In the genomic region with DNA sequence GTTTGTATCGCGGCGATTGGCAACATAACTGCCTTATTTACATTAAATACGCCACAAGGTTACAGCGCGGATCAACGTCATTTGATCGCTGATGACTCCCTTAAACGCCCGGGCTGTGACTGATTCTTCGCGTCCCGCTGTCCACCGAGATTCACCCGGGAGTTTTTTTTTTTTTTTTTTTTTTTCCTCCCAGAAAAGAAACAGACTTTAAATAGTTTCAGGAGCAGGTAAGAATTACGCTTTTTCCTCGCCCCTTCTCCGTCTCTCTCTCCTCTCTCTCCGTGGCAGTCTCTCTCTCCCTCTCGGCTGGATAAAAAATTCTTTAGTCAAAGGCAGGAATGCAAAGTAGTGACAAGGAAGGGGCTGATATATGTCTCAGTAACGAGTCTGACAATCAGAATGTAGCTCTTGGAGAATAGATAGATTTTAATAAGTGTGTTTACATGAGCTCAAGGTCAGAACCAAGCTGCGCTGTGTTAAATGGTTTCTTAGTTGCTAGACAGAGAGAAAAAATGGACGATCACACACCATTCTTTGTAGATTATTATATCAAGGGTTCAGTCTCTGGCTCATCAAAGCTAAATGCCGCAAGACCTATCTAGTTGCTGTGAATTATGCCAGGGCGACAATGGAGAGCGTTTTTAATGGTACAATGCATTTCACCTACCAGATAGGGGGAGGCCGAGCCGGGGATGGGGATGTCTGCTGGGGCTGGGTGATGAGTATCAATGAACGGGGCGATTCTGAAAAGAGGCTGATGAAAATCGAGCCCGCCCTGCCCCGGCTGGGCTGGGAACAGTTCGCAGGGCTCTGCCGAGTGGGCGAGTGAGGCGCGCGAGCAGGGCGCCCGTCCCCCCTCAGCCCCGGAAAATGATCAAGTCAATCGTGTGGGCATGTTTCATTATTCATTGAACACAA, we compare ENCODE assay signal across 8 cellular contexts.
DNase-seq lines count a peak whose midpoint lies in the region; ATAC-seq and TF ChIP-seq lines count a peak whose summit lies in the region.

No MANE protein-coding gene starts in this region.

- no peaks in the 10 kb centered on the region for H3K79me1 ChIP-seq in mesenchymal stem cell (replicated peaks; ENCODE audit: low read length, poor library complexity, severe bottlenecking)

- H3K27me3 Mint-ChIP-seq in activated naive CD8-positive, alpha-beta T cell treated with anti-CD3 and anti-CD28 coated beads, Interleukin-2, amount 10 ng/mL, durations not matched to agents 7 days and 5 days, result peaks cover 76% of the 10 kb centered on the region

- no peak overlapping the region for H3K27ac ChIP-seq in mesenchymal stem cell (ENCODE audit: low read length, poor library complexity, severe bottlenecking)
- no peak overlapping the region for H3K27ac ChIP-seq in upper lobe of left lung

- peaks cover 16% of the 10 kb centered on the region for H3K4me1 Mint-ChIP-seq in activated naive CD8-positive, alpha-beta T cell treated with anti-CD3 and anti-CD28 coated beads, Interleukin-2, amount 10 ng/mL, durations not matched to agents 7 days and 5 days

- ATAC-seq in Right ventricle myocardium inferior (no peak), upper lobe of left lung (ENCODE audit: low FRiP score in 2 of 2) (no peak), HG03039 (IDR thresholded peaks at IDR 0.05; ENCODE audit: unreplicated experiment) (no peak), HG02938 (IDR thresholded peaks at IDR 0.05; ENCODE audit: unreplicated experiment) (no peak)
- no peak for ATAC-seq in activated naive CD8-positive, alpha-beta T cell treated with anti-CD3 and anti-CD28 coated beads, Interleukin-2, amount 10 ng/mL, durations not matched to agents 7 days and 5 days (ENCODE audit: low read depth)

- H3K9me3 ChIP-seq in mesenchymal stem cell (ENCODE audit: control insufficient read depth, low read length) (no peaks in the 10 kb centered on the region), upper lobe of left lung (no peaks in the 10 kb centered on the region)

- H3K36me3 ChIP-seq in mesenchymal stem cell (ENCODE audit: control insufficient read depth in 1 of 2, insufficient read depth in 2 of 2, low read depth in 1 of 2, low read length in 2 of 2) (no peaks in the 10 kb centered on the region), upper lobe of left lung (no peaks in the 10 kb centered on the region)

- H4K91ac ChIP-seq in mesenchymal stem cell (ENCODE audit: low read length), result no peak overlapping the region

- no peak overlapping the region for H3K23ac ChIP-seq in mesenchymal stem cell (ENCODE audit: low read length in 2 of 2)

- H4K8ac ChIP-seq in mesenchymal stem cell (ENCODE audit: low read length), result no peak overlapping the region

- peak overlapping the region; percentile 31 for H2BK5ac ChIP-seq in mesenchymal stem cell (ENCODE audit: low read depth, low read length, poor library complexity, severe bottlenecking)

- TF ChIP-seq POLR2A in upper lobe of left lung (IDR thresholded peaks at IDR 0.05), result no peak

- peaks cover 41% of the 10 kb centered on the region for H3K4me1 ChIP-seq in mesenchymal stem cell (ENCODE audit: control insufficient read depth, insufficient read depth, low read depth, low read length)
- peaks cover 23 to 51% (median 41%) of the 10 kb centered on the region in 4 donors for H3K4me1 ChIP-seq in upper lobe of left lung

- H3K36me3 Mint-ChIP-seq in activated naive CD8-positive, alpha-beta T cell treated with anti-CD3 and anti-CD28 coated beads, Interleukin-2, amount 10 ng/mL, durations not matched to agents 7 days and 5 days, result peaks cover 2% of the 10 kb centered on the region

- WGBS in mesenchymal stem cell, result 4% methylated on average over 34 of the region's 43 CpGs
- 5 to 6% methylated on average over 33 to 43 of the region's 43 CpGs for WGBS in upper lobe of left lung, 2 donors

- H2BK120ac ChIP-seq in mesenchymal stem cell (ENCODE audit: low read depth, low read length), result no peak overlapping the region

- H3K4me3 ChIP-seq in mesenchymal stem cell (ENCODE audit: insufficient read depth in 1 of 2, low read depth in 1 of 2, low read length in 2 of 2), result peak overlapping the region in 1 of 2 experiments; percentile 53
- peak overlapping the region in 3 of 4 donors; percentile 48 to 70 (median 65) for H3K4me3 ChIP-seq in upper lobe of left lung

- intact Hi-C loops in cardiac septum (cut with DNase I), result loop anchor here (5.0 to 10.0 kb wide), 5 partner anchors 162 to 437 kb away; no protein-coding TSS in a partner anchor
- intact Hi-C loops in Right ventricle myocardium inferior (cut with DNase I), result no loop called here

- DNase-seq in cardiac septum (ENCODE audit: low spot score) (peak; percentile 72), Right ventricle myocardium inferior (ENCODE audit: missing footprints) (no peak), mesenchymal stem cell (no peak), upper lobe of left lung (peak in 1 of 2 donors; percentile 64)
- DNase-seq in activated naive CD8-positive, alpha-beta T cell treated with anti-CD3 and anti-CD28 coated beads, Interleukin-2, amount 10 ng/mL, durations not matched to agents 7 days and 5 days, result peak; percentile 33
- DNase-seq in activated CD4-positive, CD25-positive, alpha-beta regulatory T cell treated with anti-CD3 and anti-CD28 coated beads, Interleukin-2, amount 50 U/mL, for 72 hours, result no peak

- H3K27ac Mint-ChIP-seq in activated naive CD8-positive, alpha-beta T cell treated with anti-CD3 and anti-CD28 coated beads, Interleukin-2, amount 10 ng/mL, durations not matched to agents 7 days and 5 days, result peak overlapping the region; percentile 42

- H2BK12ac ChIP-seq in mesenchymal stem cell (ENCODE audit: low read length in 2 of 2), result no peak overlapping the region

- no peak overlapping the region for H2BK15ac ChIP-seq in mesenchymal stem cell (ENCODE audit: low read depth, poor library complexity, severe bottlenecking)

- no peak overlapping the region for H3K18ac ChIP-seq in mesenchymal stem cell (ENCODE audit: low read depth in 1 of 2, low read length in 2 of 2)

- no peak for TF ChIP-seq CTCF in upper lobe of left lung (IDR thresholded peaks at IDR 0.05)

- no peak for TF ChIP-seq EP300 in upper lobe of left lung (IDR thresholded peaks at IDR 0.05)

- no peak overlapping the region for H3K9ac ChIP-seq in mesenchymal stem cell (ENCODE audit: low read length)

- no peak overlapping the region for H3K4ac ChIP-seq in mesenchymal stem cell (ENCODE audit: low read depth in 1 of 2, low read length in 2 of 2)

- no peak overlapping the region for H2AFZ ChIP-seq in mesenchymal stem cell (ENCODE audit: low read depth, low read length)

- no peak overlapping the region for H3K14ac ChIP-seq in mesenchymal stem cell (ENCODE audit: low read length in 2 of 2)

- POLR2A ChIA-PET in activated naive CD8-positive, alpha-beta T cell treated with anti-CD3 and anti-CD28 coated beads, Interleukin-2, amount 10 ng/mL, durations not matched to agents 7 days and 5 days (lab: Charles Lee), result no interaction called here

- peaks cover 79 to 87% of the 10 kb centered on the region in 2 experiments for H3K27me3 ChIP-seq in mesenchymal stem cell (ENCODE audit: control insufficient read depth in 1 of 2, insufficient read depth in 1 of 2, low read length in 2 of 2)
- H3K27me3 ChIP-seq in upper lobe of left lung, result peaks cover 2 to 62% (median 33%) of the 10 kb centered on the region in 4 donors

- no peak overlapping the region for H2AK5ac ChIP-seq in mesenchymal stem cell (ENCODE audit: low read length, severe bottlenecking)

- peak overlapping the region; percentile 10 for H3K4me2 ChIP-seq in mesenchymal stem cell (ENCODE audit: low read length, poor library complexity, severe bottlenecking)

- H3K4me3 Mint-ChIP-seq in activated naive CD8-positive, alpha-beta T cell treated with anti-CD3 and anti-CD28 coated beads, Interleukin-2, amount 10 ng/mL, durations not matched to agents 7 days and 5 days, result peak overlapping the region; percentile 57

- H3K9me3 Mint-ChIP-seq in activated naive CD8-positive, alpha-beta T cell treated with anti-CD3 and anti-CD28 coated beads, Interleukin-2, amount 10 ng/mL, durations not matched to agents 7 days and 5 days, result no peaks in the 10 kb centered on the region

Comparison
In these comparisons a context has a peak if more than half of its experiments do, and no peak if none do; other contexts are left out.
1. DNase-seq: peak in cardiac septum (single experiment) and activated naive CD8-positive, alpha-beta T cell treated with anti-CD3 and anti-CD28 coated beads, Interleukin-2, amount 10 ng/mL, durations not matched to agents 7 days and 5 days (single experiment); none in Right ventricle myocardium inferior (single experiment), mesenchymal stem cell (single experiment) and activated CD4-positive, CD25-positive, alpha-beta regulatory T cell treated with anti-CD3 and anti-CD28 coated beads, Interleukin-2, amount 50 U/mL, for 72 hours (single experiment).